1 cellular context compared by ENCODE assay signal in the genomic region with DNA sequence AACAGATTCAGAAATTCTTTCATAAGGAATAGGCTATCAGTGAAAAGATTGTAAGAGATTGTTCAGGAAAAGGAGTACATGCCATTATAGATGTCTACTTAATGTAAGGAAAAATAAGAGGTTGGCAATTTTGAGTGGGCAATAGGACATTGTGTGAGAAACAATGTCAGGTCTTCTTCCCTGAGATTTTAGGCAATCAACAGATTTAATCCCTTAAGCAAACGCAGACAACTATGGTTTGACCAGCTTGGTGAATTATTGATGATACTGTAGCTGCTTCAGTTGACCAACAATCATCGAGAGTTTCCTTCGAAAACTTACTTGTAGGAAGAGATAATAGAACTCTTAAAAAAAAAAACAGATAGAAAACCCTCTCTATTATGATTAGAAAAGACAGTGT.
TF ChIP-seq lines count a peak whose summit lies in the region.

No MANE protein-coding gene starts in this region.

TF ChIP-seq in GM23338, 12 proteins besides CTCF, POLR2A, EP300 and RAD21 (continued from another document):
- TF ChIP-seq, protein P1, sequence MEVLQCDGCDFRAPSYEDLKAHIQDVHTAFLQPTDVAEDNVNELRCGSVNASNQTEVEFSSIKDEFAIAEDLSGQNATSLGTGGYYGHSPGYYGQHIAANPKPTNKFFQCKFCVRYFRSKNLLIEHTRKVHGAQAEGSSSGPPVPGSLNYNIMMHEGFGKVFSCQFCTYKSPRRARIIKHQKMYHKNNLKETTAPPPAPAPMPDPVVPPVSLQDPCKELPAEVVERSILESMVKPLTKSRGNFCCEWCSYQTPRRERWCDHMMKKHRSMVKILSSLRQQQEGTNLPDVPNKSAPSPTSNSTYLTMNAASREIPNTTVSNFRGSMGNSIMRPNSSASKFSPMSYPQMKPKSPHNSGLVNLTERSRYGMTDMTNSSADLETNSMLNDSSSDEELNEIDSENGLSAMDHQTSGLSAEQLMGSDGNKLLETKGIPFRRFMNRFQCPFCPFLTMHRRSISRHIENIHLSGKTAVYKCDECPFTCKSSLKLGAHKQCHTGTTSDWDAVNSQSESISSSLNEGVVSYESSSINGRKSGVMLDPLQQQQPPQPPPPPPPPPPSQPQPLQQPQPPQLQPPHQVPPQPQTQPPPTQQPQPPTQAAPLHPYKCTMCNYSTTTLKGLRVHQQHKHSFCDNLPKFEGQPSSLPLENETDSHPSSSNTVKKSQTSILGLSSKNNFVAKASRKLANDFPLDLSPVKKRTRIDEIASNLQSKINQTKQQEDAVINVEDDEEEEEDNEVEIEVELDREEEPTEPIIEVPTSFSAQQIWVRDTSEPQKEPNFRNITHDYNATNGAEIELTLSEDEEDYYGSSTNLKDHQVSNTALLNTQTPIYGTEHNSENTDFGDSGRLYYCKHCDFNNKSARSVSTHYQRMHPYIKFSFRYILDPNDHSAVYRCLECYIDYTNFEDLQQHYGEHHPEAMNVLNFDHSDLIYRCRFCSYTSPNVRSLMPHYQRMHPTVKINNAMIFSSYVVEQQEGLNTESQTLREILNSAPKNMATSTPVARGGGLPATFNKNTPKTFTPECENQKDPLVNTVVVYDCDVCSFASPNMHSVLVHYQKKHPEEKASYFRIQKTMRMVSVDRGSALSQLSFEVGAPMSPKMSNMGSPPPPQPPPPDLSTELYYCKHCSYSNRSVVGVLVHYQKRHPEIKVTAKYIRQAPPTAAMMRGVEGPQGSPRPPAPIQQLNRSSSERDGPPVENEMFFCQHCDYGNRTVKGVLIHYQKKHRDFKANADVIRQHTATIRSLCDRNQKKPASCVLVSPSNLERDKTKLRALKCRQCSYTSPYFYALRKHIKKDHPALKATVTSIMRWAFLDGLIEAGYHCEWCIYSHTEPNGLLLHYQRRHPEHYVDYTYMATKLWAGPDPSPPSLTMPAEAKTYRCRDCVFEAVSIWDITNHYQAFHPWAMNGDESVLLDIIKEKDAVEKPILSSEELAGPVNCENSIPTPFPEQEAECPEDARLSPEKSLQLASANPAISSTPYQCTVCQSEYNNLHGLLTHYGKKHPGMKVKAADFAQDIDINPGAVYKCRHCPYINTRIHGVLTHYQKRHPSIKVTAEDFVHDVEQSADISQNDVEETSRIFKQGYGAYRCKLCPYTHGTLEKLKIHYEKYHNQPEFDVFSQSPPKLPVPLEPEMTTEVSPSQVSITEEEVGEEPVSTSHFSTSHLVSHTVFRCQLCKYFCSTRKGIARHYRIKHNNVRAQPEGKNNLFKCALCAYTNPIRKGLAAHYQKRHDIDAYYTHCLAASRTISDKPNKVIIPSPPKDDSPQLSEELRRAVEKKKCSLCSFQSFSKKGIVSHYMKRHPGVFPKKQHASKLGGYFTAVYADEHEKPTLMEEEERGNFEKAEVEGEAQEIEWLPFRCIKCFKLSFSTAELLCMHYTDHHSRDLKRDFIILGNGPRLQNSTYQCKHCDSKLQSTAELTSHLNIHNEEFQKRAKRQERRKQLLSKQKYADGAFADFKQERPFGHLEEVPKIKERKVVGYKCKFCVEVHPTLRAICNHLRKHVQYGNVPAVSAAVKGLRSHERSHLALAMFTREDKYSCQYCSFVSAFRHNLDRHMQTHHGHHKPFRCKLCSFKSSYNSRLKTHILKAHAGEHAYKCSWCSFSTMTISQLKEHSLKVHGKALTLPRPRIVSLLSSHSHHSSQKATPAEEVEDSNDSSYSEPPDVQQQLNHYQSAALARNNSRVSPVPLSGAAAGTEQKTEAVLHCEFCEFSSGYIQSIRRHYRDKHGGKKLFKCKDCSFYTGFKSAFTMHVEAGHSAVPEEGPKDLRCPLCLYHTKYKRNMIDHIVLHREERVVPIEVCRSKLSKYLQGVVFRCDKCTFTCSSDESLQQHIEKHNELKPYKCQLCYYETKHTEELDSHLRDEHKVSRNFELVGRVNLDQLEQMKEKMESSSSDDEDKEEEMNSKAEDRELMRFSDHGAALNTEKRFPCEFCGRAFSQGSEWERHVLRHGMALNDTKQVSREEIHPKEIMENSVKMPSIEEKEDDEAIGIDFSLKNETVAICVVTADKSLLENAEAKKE (CRISPR knock-in tag; IDR thresholded peaks at IDR 0.05): no peak
